ENCODE assay signal across 1 cellular context in the genomic region with DNA sequence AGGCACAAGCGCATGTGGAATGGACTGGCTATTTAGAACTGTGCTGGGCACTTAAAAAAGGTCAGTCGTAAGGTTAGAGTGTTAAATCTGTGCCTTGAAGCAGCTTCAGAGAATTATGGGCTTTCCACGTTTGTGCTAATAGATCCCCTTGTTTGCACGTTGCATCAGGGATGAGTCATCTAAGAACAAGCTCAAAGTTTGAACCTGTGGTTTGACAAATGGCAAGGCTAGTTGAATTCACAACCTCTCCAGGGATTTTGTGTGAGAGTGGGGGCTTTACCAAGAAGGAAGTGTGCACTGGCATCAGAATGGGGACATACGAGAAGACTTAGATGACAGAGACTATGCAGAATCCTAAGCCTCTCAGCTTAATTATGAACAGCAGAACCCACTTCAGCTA.
TF ChIP-seq lines count a peak whose summit lies in the region.

No MANE protein-coding gene starts in this region.

TF ChIP-seq in HepG2, 621 proteins besides CTCF, POLR2A, EP300 and RAD21 (continued from another document):
- TF ChIP-seq JUND (CRISPR knock-in tag; IDR thresholded peaks at IDR 0.05) (0 out of 2 replicates have a peak, but pooled peaks have one; percentile 28), FOSL1 (CRISPR knock-in tag; IDR thresholded peaks at IDR 0.05; ENCODE audit: borderline replicate concordance) (peak; percentile 48; the same call in 1 of the 2 replicates), SOX6 (IDR thresholded peaks at IDR 0.05) (no peak), SOX6 (CRISPR knock-in tag; IDR thresholded peaks at IDR 0.05) (no peak), ATF3 (CRISPR knock-in tag; IDR thresholded peaks at IDR 0.05) (0 out of 2 replicates have a peak, but pooled peaks have one; percentile 34), ZNF724P (CRISPR knock-in tag; IDR thresholded peaks at IDR 0.05; ENCODE audit: borderline replicate concordance) (no peak), ZNF891 (CRISPR knock-in tag; IDR thresholded peaks at IDR 0.05) (no peak)
TF ChIP-seq in HepG2: peak in this region for 9.
